ENCODE assay signal across 27 cellular contexts in genomic region chr20:4855555-4855954, GRCh38.
"Had no signal": no experiment of that assay in that cellular context is flagged by ENCODE, and none has a peak within 500 bp of the region (broad histone marks: within the 10 kb centered on the region; RNA-seq: fewer than 3 reads in every experiment).

No MANE protein-coding gene starts in this region.

- H3K27me3 Mint-ChIP-seq: activated CD4-positive, alpha-beta memory T cell treated with anti-CD3 and anti-CD28 coated beads, Interleukin-2, amount 10 ng/mL, durations not matched to agents 7 days and 5 days; activated CD4-positive, alpha-beta T cell treated with anti-CD3 and anti-CD28 coated beads, Interleukin-2, amount 10 ng/mL, durations not matched to agents 24 days and 14 days; activated naive CD8-positive, alpha-beta T cell; naive thymus-derived CD4-positive, alpha-beta T cell had no signal

- H3K9me3 ChIP-seq: body of pancreas, colonic mucosa, gastrocnemius medialis, thoracic aorta had no signal

- H3K36me3 ChIP-seq: colonic mucosa, neural progenitor cell had no signal

- H3K27ac Mint-ChIP-seq: activated CD4-positive, alpha-beta memory T cell treated with anti-CD3 and anti-CD28 coated beads, Interleukin-2, amount 10 ng/mL, durations not matched to agents 7 days and 5 days; activated CD4-positive, alpha-beta T cell treated with anti-CD3 and anti-CD28 coated beads, Interleukin-2, amount 10 ng/mL, durations not matched to agents 24 days and 14 days; activated naive CD8-positive, alpha-beta T cell; neural progenitor cell had no signal

- H3K4me3 Mint-ChIP-seq: activated CD4-positive, alpha-beta memory T cell treated with anti-CD3 and anti-CD28 coated beads, Interleukin-2, amount 10 ng/mL, durations not matched to agents 7 days and 5 days; activated CD4-positive, alpha-beta T cell treated with anti-CD3 and anti-CD28 coated beads, Interleukin-2, amount 10 ng/mL, durations not matched to agents 24 days and 14 days; activated naive CD8-positive, alpha-beta T cell; naive thymus-derived CD4-positive, alpha-beta T cell; neural progenitor cell had no signal

- H3K4me1 ChIP-seq: body of pancreas, colonic mucosa, gastrocnemius medialis, neural progenitor cell had no signal

- H3K9me3 Mint-ChIP-seq: activated CD4-positive, alpha-beta memory T cell treated with anti-CD3 and anti-CD28 coated beads, Interleukin-2, amount 10 ng/mL, durations not matched to agents 7 days and 5 days; activated CD4-positive, alpha-beta T cell treated with anti-CD3 and anti-CD28 coated beads, Interleukin-2, amount 10 ng/mL, durations not matched to agents 24 days and 14 days; naive thymus-derived CD4-positive, alpha-beta T cell; neural progenitor cell had no signal

- ATAC-seq: activated CD4-positive, CD25-positive, alpha-beta regulatory T cell treated with anti-CD3 and anti-CD28 coated beads, Interleukin-2, amount 50 U/mL, for 24 hours; body of pancreas; gastrocnemius medialis; left cardiac atrium; naive thymus-derived CD4-positive, alpha-beta T cell; right cardiac atrium; stimulated activated naive CD8-positive, alpha-beta T cell treated with anti-CD3 and anti-CD28 coated beads, Interleukin-15, Interleukin-2, amounts not matched to agents 100 U/mL and 50 U/mL, for 24 hours had no signal

- H3K4me3 ChIP-seq: body of pancreas, colonic mucosa, gastrocnemius medialis, neural progenitor cell, thoracic aorta had no signal

- H3K27me3 ChIP-seq: body of pancreas, colonic mucosa, gastrocnemius medialis, neural progenitor cell had no signal

- H3K4me1 Mint-ChIP-seq: activated CD4-positive, alpha-beta memory T cell treated with anti-CD3 and anti-CD28 coated beads, Interleukin-2, amount 10 ng/mL, durations not matched to agents 7 days and 5 days; activated CD4-positive, alpha-beta T cell treated with anti-CD3 and anti-CD28 coated beads, Interleukin-2, amount 10 ng/mL, durations not matched to agents 24 days and 14 days; neural progenitor cell had no signal

- DNase-seq: activated CD4-positive, alpha-beta memory T cell treated with anti-CD3 and anti-CD28 coated beads, Interleukin-2, amount 10 ng/mL, durations not matched to agents 7 days and 5 days; activated CD4-positive, alpha-beta T cell treated with anti-CD3 and anti-CD28 coated beads, Interleukin-2, amount 10 ng/mL, durations not matched to agents 24 days and 14 days; activated effector memory CD4-positive, alpha-beta T cell treated with Interleukin-2 at 50 U/mL for 16 hours; activated naive CD4-positive, alpha-beta T cell treated with Interleukin-2 at 50 U/mL for 16 hours; aorta; cerebellar nuclear complex; colonic mucosa; effector CD8-positive, alpha-beta T cell; gastrocnemius medialis; glutamatergic neuron; hippocampal formation; left cardiac atrium; midbrain; naive thymus-derived CD4-positive, alpha-beta T cell; occipital lobe; right cardiac atrium; stimulated activated CD4-positive, alpha-beta T cell treated with anti-CD3 and anti-CD28 coated beads, Interleukin-2, amount 100 ng/mL, for 48 hours; stimulated activated naive CD8-positive, alpha-beta T cell treated with anti-CD3 and anti-CD28 coated beads, Interleukin-15, Interleukin-2, amounts not matched to agents 100 U/mL and 50 U/mL, for 24 hours; T-helper 1 cell; T-helper 9 cell; trophoblast cell; WERI-Rb-1 had no signal

- H3K27ac ChIP-seq: body of pancreas, colonic mucosa, gastrocnemius medialis, neural progenitor cell, thoracic aorta, WERI-Rb-1 had no signal
